20 cellular contexts compared by ENCODE assay signal in genomic region chr16:49100366-49100765, GRCh38.
"Had no signal": no experiment of that assay in that cellular context is flagged by ENCODE, and none has a peak within 500 bp of the region (broad histone marks: within the 10 kb centered on the region; RNA-seq: fewer than 3 reads in every experiment).

No MANE protein-coding gene starts in this region.

- ATAC-seq: effector memory CD8-positive, alpha-beta T cell; esophagus mucosa; foreskin keratinocyte; gastrocnemius medialis; gastroesophageal sphincter; heart left ventricle; heart right ventricle had no signal

- DNase-seq: colonic mucosa; cortex of kidney; dermis blood vessel endothelial cell; dorsolateral prefrontal cortex; effector CD4-positive, alpha-beta T cell; effector CD8-positive, alpha-beta T cell; effector memory CD4-positive, alpha-beta T cell; effector memory CD8-positive, alpha-beta T cell; endodermal cell; erythroblast; esophagus squamous epithelium; foreskin fibroblast; foreskin keratinocyte; gastrocnemius medialis; glutamatergic neuron; head of caudate nucleus; heart left ventricle; heart right ventricle had no signal
